In the genomic region with DNA sequence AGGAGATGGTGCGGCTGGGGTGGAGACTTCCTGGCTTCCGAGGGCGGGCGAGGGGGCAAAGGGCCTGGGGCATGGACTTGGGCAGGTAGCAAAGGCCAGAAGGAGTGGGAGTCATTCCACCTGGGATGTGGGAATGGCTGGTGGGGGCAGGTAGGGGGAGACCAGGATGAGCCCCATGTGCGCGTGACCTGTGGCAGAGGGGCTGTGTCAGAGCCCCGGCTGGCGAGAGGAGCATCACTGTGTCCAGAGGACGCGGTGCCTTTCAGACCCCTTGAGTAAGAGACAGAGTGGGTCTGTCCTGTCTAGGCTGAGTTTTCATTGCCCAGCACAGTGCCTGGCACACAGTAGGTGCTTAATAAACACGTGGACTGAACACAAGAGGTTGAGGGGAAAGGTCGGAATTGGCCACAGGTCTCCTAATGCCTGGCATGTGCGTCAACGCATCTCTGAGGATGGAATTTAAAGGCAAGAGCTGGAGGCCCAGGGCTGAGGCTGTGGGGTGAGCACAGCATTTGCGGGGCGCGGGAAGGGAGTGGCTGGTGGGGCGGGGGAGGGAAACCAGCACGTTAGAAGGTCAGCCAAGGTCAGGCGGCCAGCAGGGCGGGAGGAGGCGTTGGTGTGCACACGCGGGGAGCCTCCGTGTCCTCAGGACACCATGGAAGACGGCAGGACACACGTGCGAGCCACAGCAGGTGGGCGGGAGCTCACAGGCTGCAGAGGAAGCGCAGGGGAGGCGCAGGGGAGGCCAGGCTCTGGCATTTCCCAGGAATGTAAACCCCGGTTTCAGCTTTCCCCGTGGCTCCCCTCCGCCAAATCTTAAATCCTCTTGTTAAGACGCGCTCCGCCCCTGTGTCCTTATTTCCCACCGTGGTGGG, we compare ENCODE assay signal across 1 cellular context.
TF ChIP-seq lines count a peak whose summit lies in the region.

No MANE protein-coding gene starts in this region.

TF ChIP-seq in HCT116, 20 proteins besides CTCF, POLR2A, EP300 and RAD21 (continued from another document):
- TF ChIP-seq ZBTB33 (IDR thresholded peaks at IDR 0.05; ENCODE audit: extremely low read depth, insufficient replicate concordance, low read length): no peak
